Comparison of ENCODE assay signal across 10 cellular contexts in genomic region chr1:65717815-65718454, GRCh38.
DNase-seq lines count a peak whose midpoint lies in the region; ATAC-seq and TF ChIP-seq lines count a peak whose summit lies in the region.
"Had no signal": no experiment of that assay in that cellular context is flagged by ENCODE, and none has a peak within 500 bp of the region (broad histone marks: within the 10 kb centered on the region; RNA-seq: fewer than 3 reads in every experiment).

No MANE protein-coding gene starts in this region.

- no peaks in the 10 kb centered on the region for H3K79me1 ChIP-seq in trophoblast cell (ENCODE audit: low read length)

- no peak overlapping the region for H3K23ac ChIP-seq in trophoblast cell (ENCODE audit: low read length)

- no peaks in the 10 kb centered on the region for H3K79me2 ChIP-seq in trophoblast cell (ENCODE audit: control insufficient read depth, insufficient read depth, low read length, poor library complexity)

- H3K4me3 Mint-ChIP-seq in activated CD4-positive, alpha-beta T cell treated with anti-CD3 and anti-CD28 coated beads for 36 hours: no peak overlapping the region
- H3K4me3 Mint-ChIP-seq in activated T-cell treated with anti-CD3 and anti-CD28 coated beads, Interleukin-2, amount 50 U/mL, for 4 hours: no peak overlapping the region
- H3K4me3 Mint-ChIP-seq: brain had no signal

- no peak overlapping the region for H3K18ac ChIP-seq in trophoblast cell (ENCODE audit: low read length)

- H3K27ac ChIP-seq in trophoblast cell (ENCODE audit: low read depth, low read length) (no peak overlapping the region), dorsolateral prefrontal cortex (no peak overlapping the region)

- no CpG with 5 or more reads among the region's 3 CpGs for WGBS in trophoblast cell (ENCODE audit: extremely low coverage, insufficient coverage, insufficient read length)

- TF ChIP-seq CTCF in cardiac fibroblast (IDR thresholded peaks at IDR 0.05; ENCODE audit: low read depth, low read length) (no peak), dorsolateral prefrontal cortex (IDR thresholded peaks at IDR 0.05 in 54 of 56, conservative IDR thresholded peaks at IDR 0.05 in 2 of 56; ENCODE audit: low read depth in 1 of 56, partially characterized antibody in 56 of 56) (no peak)

- POLR2A ChIA-PET in activated CD4-positive, alpha-beta T cell treated with anti-CD3 and anti-CD28 coated beads for 36 hours (lab: Charles Lee): no interaction called here

- H3K14ac ChIP-seq in trophoblast cell (ENCODE audit: low read length): no peak overlapping the region

- H4K12ac ChIP-seq in trophoblast cell (ENCODE audit: low read depth, low read length): no peak overlapping the region

- CTCF ChIA-PET in activated CD4-positive, alpha-beta T cell treated with anti-CD3 and anti-CD28 coated beads for 36 hours (lab: Charles Lee): interaction anchor here (0.5 to 1.5 kb wide), 4 partner anchors 9 to 773 kb away, joined by 3 to 5 read pairs (median 3); no protein-coding TSS in a partner anchor

- H3K4me1 Mint-ChIP-seq in activated CD4-positive, alpha-beta T cell treated with anti-CD3 and anti-CD28 coated beads for 36 hours: no peaks in the 10 kb centered on the region
- no peaks in the 10 kb centered on the region for H3K4me1 Mint-ChIP-seq in activated T-cell treated with anti-CD3 and anti-CD28 coated beads, Interleukin-2, amount 50 U/mL, for 4 hours (ENCODE audit: low read depth)
- H3K4me1 Mint-ChIP-seq: brain had no signal

- H3K27me3 ChIP-seq in trophoblast cell (ENCODE audit: insufficient read depth, low read length): no peaks in the 10 kb centered on the region
- no peaks in the 10 kb centered on the region for H3K27me3 ChIP-seq in dorsolateral prefrontal cortex

- peaks cover 8% of the 10 kb centered on the region for H3K27me3 Mint-ChIP-seq in activated CD4-positive, alpha-beta T cell treated with anti-CD3 and anti-CD28 coated beads for 36 hours
- H3K27me3 Mint-ChIP-seq in activated T-cell treated with anti-CD3 and anti-CD28 coated beads, Interleukin-2, amount 50 U/mL, for 4 hours (ENCODE audit: low read depth): peaks cover 11% of the 10 kb centered on the region

- H2BK5ac ChIP-seq in trophoblast cell (ENCODE audit: low read depth, low read length, poor library complexity): no peak overlapping the region

- H3K4me3 ChIP-seq in cardiac fibroblast (replicated peaks in 1 of 2; ENCODE audit: low read depth in 2 of 2, low read length in 2 of 2): no peak overlapping the region
- H3K4me3 ChIP-seq in trophoblast cell (ENCODE audit: low read depth, low read length): no peak overlapping the region
- H3K4me3 ChIP-seq in dorsolateral prefrontal cortex: no peak overlapping the region

- H3K27ac Mint-ChIP-seq in activated CD4-positive, alpha-beta T cell treated with anti-CD3 and anti-CD28 coated beads for 36 hours: no peak overlapping the region
- H3K27ac Mint-ChIP-seq: brain had no signal

- H3K4me1 ChIP-seq in trophoblast cell (ENCODE audit: control insufficient read depth in 1 of 2, insufficient read depth in 2 of 2, low read length in 2 of 2): no peaks in the 10 kb centered on the region

- ATAC-seq in activated CD4-positive, alpha-beta T cell treated with anti-CD3 and anti-CD28 coated beads for 36 hours: no peak
- no peak for ATAC-seq in activated T-cell treated with anti-CD3 and anti-CD28 coated beads, Interleukin-2, amount 50 U/mL, for 4 hours
- no peak for ATAC-seq in GM21576 (IDR thresholded peaks at IDR 0.05; ENCODE audit: unreplicated experiment)
- ATAC-seq: activated CD4-positive, CD25-positive, alpha-beta regulatory T cell treated with anti-CD3 and anti-CD28 coated beads, Interleukin-2, amount 50 U/mL, for 24 hours had no signal

- DNase-seq in activated CD4-positive, alpha-beta T cell treated with anti-CD3 and anti-CD28 coated beads for 36 hours: peak; percentile 31
- no peak for DNase-seq in activated CD4-positive, alpha-beta T cell treated with anti-CD3 and anti-CD28 coated beads, Interleukin-2, amount 50 U/mL, for 1 hour
- DNase-seq in M059J (ENCODE audit: low read depth) (peak; percentile 56), cardiac fibroblast (ENCODE audit: low read depth in 2 of 2) (peak; percentile 27 to 61), trophoblast cell (peak; percentile 51 to 56), dorsolateral prefrontal cortex (no peak)
- DNase-seq in activated T-cell treated with anti-CD3 and anti-CD28 coated beads, Interleukin-2, amount 50 U/mL, for 4 hours: no peak

- H4K8ac ChIP-seq in trophoblast cell (ENCODE audit: low read depth, low read length): no peak overlapping the region

- no peaks in the 10 kb centered on the region for H3K9me3 Mint-ChIP-seq in activated CD4-positive, alpha-beta T cell treated with anti-CD3 and anti-CD28 coated beads for 36 hours (ENCODE audit: low read depth)
- H3K9me3 Mint-ChIP-seq in activated T-cell treated with anti-CD3 and anti-CD28 coated beads, Interleukin-2, amount 50 U/mL, for 4 hours: no peaks in the 10 kb centered on the region
- H3K9me3 Mint-ChIP-seq: brain had no signal

- no peaks in the 10 kb centered on the region for H3K36me3 Mint-ChIP-seq in activated CD4-positive, alpha-beta T cell treated with anti-CD3 and anti-CD28 coated beads for 36 hours (ENCODE audit: low read depth)
- H3K36me3 Mint-ChIP-seq in activated T-cell treated with anti-CD3 and anti-CD28 coated beads, Interleukin-2, amount 50 U/mL, for 4 hours (ENCODE audit: insufficient read depth): no peaks in the 10 kb centered on the region
- H3K36me3 Mint-ChIP-seq: brain had no signal

- no peaks in the 10 kb centered on the region for H3K36me3 ChIP-seq in trophoblast cell (ENCODE audit: control insufficient read depth in 1 of 2, insufficient read depth in 2 of 2, low read length in 2 of 2)

- H2AK5ac ChIP-seq in trophoblast cell (ENCODE audit: low read length): no peak overlapping the region

- no peak overlapping the region for H2BK12ac ChIP-seq in trophoblast cell (ENCODE audit: low read length)

- intact Hi-C loops in activated CD4-positive, alpha-beta T cell treated with anti-CD3 and anti-CD28 coated beads for 36 hours (cut with DNase I, micrococcal nuclease): loop anchor here (5.0 to 10.0 kb wide), 2 partner anchors 517 to 524 kb away; no protein-coding TSS in a partner anchor
- intact Hi-C loops in dorsolateral prefrontal cortex (cut with DNase I): no loop called here

- H2AFZ ChIP-seq in trophoblast cell (ENCODE audit: insufficient read depth, low read length, poor library complexity): no peak overlapping the region

- no peak overlapping the region for H4K91ac ChIP-seq in trophoblast cell (ENCODE audit: low read depth, low read length)

- H3K9me3 ChIP-seq in trophoblast cell (ENCODE audit: insufficient read depth, low read depth, low read length): no peaks in the 10 kb centered on the region

- no peak overlapping the region for H2BK120ac ChIP-seq in trophoblast cell (ENCODE audit: insufficient read depth, low read length, poor library complexity)

- no peak overlapping the region for H3K9ac ChIP-seq in trophoblast cell (ENCODE audit: low read length)

- no peak overlapping the region for H3K4ac ChIP-seq in trophoblast cell (ENCODE audit: low read depth, low read length)

- no peak overlapping the region for H3K4me2 ChIP-seq in trophoblast cell (ENCODE audit: low read length)

Comparison
In these comparisons a context has a peak if more than half of its experiments do, and no peak if none do; other contexts are left out.
1. DNase-seq: peak in activated CD4-positive, alpha-beta T cell treated with anti-CD3 and anti-CD28 coated beads for 36 hours (single experiment), M059J (single experiment), cardiac fibroblast (2 of 2) and trophoblast cell (2 of 2); none in activated CD4-positive, alpha-beta T cell treated with anti-CD3 and anti-CD28 coated beads, Interleukin-2, amount 50 U/mL, for 1 hour (single experiment), dorsolateral prefrontal cortex (0 of 10) and activated T-cell treated with anti-CD3 and anti-CD28 coated beads, Interleukin-2, amount 50 U/mL, for 4 hours (single experiment).
2. intact Hi-C loops: an anchor here in activated CD4-positive, alpha-beta T cell treated with anti-CD3 and anti-CD28 coated beads for 36 hours (5.0 to 10.0 kb wide); none called in dorsolateral prefrontal cortex.